8 cellular contexts compared by ENCODE assay signal in genomic region chr7:43639858-43640491, GRCh38. TPM values are rescaled to one million over a fixed set of nuclear protein-coding genes. Genes with fewer than 3 reads are reported as not detected.
DNase-seq lines count a peak whose midpoint lies in the region; ATAC-seq and TF ChIP-seq lines count a peak whose summit lies in the region.

No MANE protein-coding gene starts in this region.

- DNase-seq in COR-L47 (lab: John Stamatoyannopoulos, UW) (peak; percentile 83), NCI-H2029 treated with DMSO at 0.1 percent for 48 hours (lab: John Stamatoyannopoulos, UW) (peak; percentile 90), astrocyte of the spinal cord (ENCODE audit: low read depth, low spot score) (peak; percentile 96), kidney glomerular epithelial cell (lab: John Stamatoyannopoulos, UW) (peak; percentile 73), stomach (peak; percentile 72), NCI-H1694 (lab: John Stamatoyannopoulos, UW) (no peak), NCI-H524 (lab: John Stamatoyannopoulos, UW) (no peak)

- in situ Hi-C loops in astrocyte of the spinal cord (cut with HindIII; ENCODE audit: low sequenced_read_pairs) = no loop called here

- H3K27me3 ChIP-seq in stomach = no peaks in the 10 kb centered on the region

- ATAC-seq in GM19455 (IDR thresholded peaks at IDR 0.05; ENCODE audit: unreplicated experiment) = no peak

- TF ChIP-seq CTCF in astrocyte of the spinal cord (IDR thresholded peaks at IDR 0.05; ENCODE audit: low read depth, low read length) = no peak
- no peak for TF ChIP-seq CTCF in stomach (IDR thresholded peaks at IDR 0.05)

- no peak for TF ChIP-seq POLR2A in stomach (IDR thresholded peaks at IDR 0.05)

- no peak for TF ChIP-seq EP300 in stomach (IDR thresholded peaks at IDR 0.05)

- peaks cover 14 to 54% (median 45%) of the 10 kb centered on the region in 4 donors for H3K36me3 ChIP-seq in stomach

- H3K4me3 ChIP-seq in astrocyte of the spinal cord (ENCODE audit: low read depth, low read length) = no peak overlapping the region
- no peak overlapping the region for H3K4me3 ChIP-seq in stomach

- intact Hi-C loops in stomach (cut with DNase I; ENCODE audit: low total_unique reads) = no loop called here

- peak overlapping the region; percentile 49 to 81 (median 58) for H3K27ac ChIP-seq in stomach

- no peaks in the 10 kb centered on the region for H3K9me3 ChIP-seq in stomach

- H3K4me1 ChIP-seq in stomach = peaks cover 17 to 62% (median 28%) of the 10 kb centered on the region in 4 donors

- 22 to 34% (median 27%) methylated on average over 6 of the region's 6 CpGs for WGBS in stomach, 5 donors

RNA-seq across cellular contexts. Expression of gene STK17A, which starts 57.1 kb away (rescaled TPM):
- total RNA-seq in stomach = 10 to 100 TPM; 18.5 to 33.0 (median 30.8) TPM
- polyA plus RNA-seq in stomach = 10 to 100 TPM in 2 of 3 donors, 1 to 10 TPM in 1; 6.3 to 32.4 (median 19.2) TPM

Comparison
In these comparisons a context has a peak if more than half of its experiments do, and no peak if none do; other contexts are left out.
1. DNase-seq: peak in COR-L47 (single experiment), NCI-H2029 treated with DMSO at 0.1 percent for 48 hours (single experiment), astrocyte of the spinal cord (single experiment), kidney glomerular epithelial cell (single experiment) and stomach (single experiment); none in NCI-H1694 (single experiment) and NCI-H524 (0 of 2).